Comparison of ENCODE assay signal across 10 cellular contexts in the genomic region with DNA sequence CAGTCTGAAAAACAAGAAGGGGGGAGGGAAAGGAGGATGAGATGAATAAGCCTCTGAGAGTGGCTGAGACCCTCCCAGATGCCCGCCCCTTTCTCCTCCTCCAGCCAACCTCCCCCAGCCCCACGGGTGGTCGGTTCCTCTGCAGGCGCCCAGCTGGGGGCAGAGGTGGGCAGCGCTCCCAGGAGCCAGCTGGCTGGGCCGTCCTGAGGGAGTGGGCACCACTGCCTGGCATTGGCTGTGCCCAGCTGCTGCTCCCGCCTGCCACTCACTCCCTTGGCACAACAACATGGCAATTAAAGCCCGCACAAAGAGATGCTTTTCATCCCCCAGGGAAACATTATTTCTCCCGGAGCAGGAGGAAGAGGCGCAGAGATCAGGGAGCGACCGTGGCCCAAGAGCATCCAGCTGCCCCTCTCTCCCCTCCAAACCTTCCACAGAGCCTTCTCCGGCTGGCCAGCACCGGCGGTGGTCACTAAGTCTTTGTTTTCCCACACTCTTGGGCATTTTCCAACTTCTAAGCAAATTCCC.
DNase-seq lines count a peak whose midpoint lies in the region; ATAC-seq, FAIRE-seq and TF ChIP-seq lines count a peak whose summit lies in the region.
"Had no signal": no experiment of that assay in that cellular context is flagged by ENCODE, and none has a peak within 500 bp of the region (broad histone marks: within the 10 kb centered on the region; RNA-seq: fewer than 3 reads in every experiment).

No MANE protein-coding gene starts in this region.

- H3K9me3 ChIP-seq in astrocyte (ENCODE audit: insufficient read depth, low read depth, low read length) (no peaks in the 10 kb centered on the region), subcutaneous abdominal adipose tissue (ENCODE audit: control insufficient read depth in 5 of 5, low read length in 5 of 5) (no peaks in the 10 kb centered on the region)

- no peak for FAIRE-seq in astrocyte (lab: Jason Lieb, UNC)

- CTCF ChIA-PET in activated CD4-positive, alpha-beta T cell treated with anti-CD3 and anti-CD28 coated beads, Interleukin-2, amount 10 ng/mL, durations not matched to agents 7 days and 5 days (lab: Charles Lee): interaction anchor here (0.6 kb wide), 1 partner anchor 18 kb away, joined by 4 read pairs; no protein-coding TSS in a partner anchor

- no peaks in the 10 kb centered on the region for H3K27me3 Mint-ChIP-seq in astrocyte (ENCODE audit: low read depth, unreplicated experiment)
- no peaks in the 10 kb centered on the region for H3K27me3 Mint-ChIP-seq in activated CD4-positive, alpha-beta T cell treated with anti-CD3 and anti-CD28 coated beads, Interleukin-2, amount 10 ng/mL, durations not matched to agents 7 days and 5 days

- H3K4me2 ChIP-seq in astrocyte (ENCODE audit: low read length): peak overlapping the region; percentile 48

- H3K79me2 ChIP-seq in astrocyte (ENCODE audit: insufficient read depth, low read length): no peaks in the 10 kb centered on the region

- no peak for ATAC-seq in HG03521 (IDR thresholded peaks at IDR 0.05; ENCODE audit: unreplicated experiment)
- ATAC-seq: foreskin keratinocyte had no signal

- peaks cover 7% of the 10 kb centered on the region for H3K36me3 Mint-ChIP-seq in astrocyte (ENCODE audit: low read depth, unreplicated experiment)
- H3K36me3 Mint-ChIP-seq in activated CD4-positive, alpha-beta T cell treated with anti-CD3 and anti-CD28 coated beads, Interleukin-2, amount 10 ng/mL, durations not matched to agents 7 days and 5 days (ENCODE audit: low read depth): no peaks in the 10 kb centered on the region

- POLR2A ChIA-PET in activated CD4-positive, alpha-beta T cell treated with anti-CD3 and anti-CD28 coated beads, Interleukin-2, amount 10 ng/mL, durations not matched to agents 7 days and 5 days (lab: Charles Lee): no interaction called here

- TF ChIP-seq CTCF in astrocyte (IDR thresholded peaks at IDR 0.05; ENCODE audit: insufficient read depth, low read depth, low read length): no peak

- peak; percentile 93 for DNase-seq in NCI-H1105 (lab: John Stamatoyannopoulos, UW)
- DNase-seq in astrocyte (ENCODE audit: low read depth): no peak
- DNase-seq in iPS-NIHi11 (ENCODE audit: low spot score): peak; percentile 76
- DNase-seq in AG08395 (ENCODE audit: low spot score): no peak
- no peak for DNase-seq in GM19238 (ENCODE audit: insufficient read length, low spot score)
- no peak for DNase-seq in activated CD4-positive, alpha-beta T cell treated with anti-CD3 and anti-CD28 coated beads, Interleukin-2, amount 10 ng/mL, durations not matched to agents 7 days and 5 days
- DNase-seq: activated naive CD4-positive, alpha-beta T cell treated with anti-CD3 and anti-CD28 coated beads for 36 hours; foreskin keratinocyte had no signal

- H3K36me3 ChIP-seq in astrocyte (ENCODE audit: insufficient read depth, low read length) (no peaks in the 10 kb centered on the region), subcutaneous abdominal adipose tissue (ENCODE audit: control insufficient read depth in 5 of 5, insufficient read depth in 5 of 5, low read length in 5 of 5) (peaks cover 0 to 19% (median 6%) of the 10 kb centered on the region in 5 donors)

- H3K4me1 ChIP-seq in astrocyte (ENCODE audit: insufficient read depth, low read length) (peaks cover 23% of the 10 kb centered on the region), subcutaneous abdominal adipose tissue (ENCODE audit: control insufficient read depth in 5 of 5, insufficient read depth in 5 of 5, low read length in 5 of 5) (peaks cover 3 to 35% (median 16%) of the 10 kb centered on the region in 5 donors)

- H3K4me1 Mint-ChIP-seq in astrocyte (ENCODE audit: low read depth, unreplicated experiment): peaks cover 4% of the 10 kb centered on the region
- H3K4me1 Mint-ChIP-seq in activated CD4-positive, alpha-beta T cell treated with anti-CD3 and anti-CD28 coated beads, Interleukin-2, amount 10 ng/mL, durations not matched to agents 7 days and 5 days: peaks cover 8% of the 10 kb centered on the region

- H3K4me3 ChIP-seq in astrocyte (ENCODE audit: insufficient read depth, low read depth, low read length): no peak overlapping the region
- H3K4me3 ChIP-seq in subcutaneous abdominal adipose tissue (ENCODE audit: low read depth in 1 of 5, low read length in 5 of 5): peak overlapping the region in 3 of 5 donors; percentile 17 to 30 (median 29)

- H3K9me3 Mint-ChIP-seq in astrocyte (ENCODE audit: unreplicated experiment): no peaks in the 10 kb centered on the region
- H3K9me3 Mint-ChIP-seq in activated CD4-positive, alpha-beta T cell treated with anti-CD3 and anti-CD28 coated beads, Interleukin-2, amount 10 ng/mL, durations not matched to agents 7 days and 5 days: no peaks in the 10 kb centered on the region
- H3K9me3 Mint-ChIP-seq: activated naive CD4-positive, alpha-beta T cell treated with anti-CD3 and anti-CD28 coated beads for 36 hours had no signal

- H3K27ac ChIP-seq in astrocyte (ENCODE audit: low read depth, low read length) (no peak overlapping the region), subcutaneous abdominal adipose tissue (ENCODE audit: low read depth, low read length) (peak overlapping the region; percentile 41)
- H3K27ac ChIP-seq: foreskin keratinocyte had no signal

- H3K27me3 ChIP-seq in astrocyte (ENCODE audit: insufficient read depth, low read length) (no peaks in the 10 kb centered on the region), subcutaneous abdominal adipose tissue (ENCODE audit: control insufficient read depth in 5 of 5, insufficient read depth in 4 of 5, low read length in 5 of 5) (no peaks in the 10 kb centered on the region)
- H3K27me3 ChIP-seq: foreskin keratinocyte had no signal

- H3K9ac ChIP-seq in astrocyte (ENCODE audit: low read length): no peak overlapping the region
- peak overlapping the region in 2 of 5 donors; percentile 25 to 56 for H3K9ac ChIP-seq in subcutaneous abdominal adipose tissue (ENCODE audit: low read length in 5 of 5)

- peak overlapping the region; percentile 38 for H2AFZ ChIP-seq in astrocyte (ENCODE audit: low read depth, low read length)

- H4K20me1 ChIP-seq in astrocyte (ENCODE audit: insufficient read depth, low read length): no peaks in the 10 kb centered on the region

- no peak overlapping the region for H3K4me3 Mint-ChIP-seq in astrocyte (ENCODE audit: unreplicated experiment)
- no peak overlapping the region for H3K4me3 Mint-ChIP-seq in activated CD4-positive, alpha-beta T cell treated with anti-CD3 and anti-CD28 coated beads, Interleukin-2, amount 10 ng/mL, durations not matched to agents 7 days and 5 days
- H3K4me3 Mint-ChIP-seq: activated naive CD4-positive, alpha-beta T cell treated with anti-CD3 and anti-CD28 coated beads for 36 hours had no signal

- H3K27ac Mint-ChIP-seq in astrocyte (ENCODE audit: unreplicated experiment): peak overlapping the region; percentile 62
- no peak overlapping the region for H3K27ac Mint-ChIP-seq in activated CD4-positive, alpha-beta T cell treated with anti-CD3 and anti-CD28 coated beads, Interleukin-2, amount 10 ng/mL, durations not matched to agents 7 days and 5 days
- H3K27ac Mint-ChIP-seq: activated naive CD4-positive, alpha-beta T cell treated with anti-CD3 and anti-CD28 coated beads for 36 hours had no signal

Comparison
In these comparisons a context has a peak if more than half of its experiments do, and no peak if none do; other contexts are left out.
1. DNase-seq: peak in NCI-H1105 (single experiment) and iPS-NIHi11 (single experiment); none in astrocyte (single experiment), AG08395 (single experiment), GM19238 (single experiment) and activated CD4-positive, alpha-beta T cell treated with anti-CD3 and anti-CD28 coated beads, Interleukin-2, amount 10 ng/mL, durations not matched to agents 7 days and 5 days (single experiment).